Comparison of ENCODE assay signal across 17 cellular contexts in the genomic region with DNA sequence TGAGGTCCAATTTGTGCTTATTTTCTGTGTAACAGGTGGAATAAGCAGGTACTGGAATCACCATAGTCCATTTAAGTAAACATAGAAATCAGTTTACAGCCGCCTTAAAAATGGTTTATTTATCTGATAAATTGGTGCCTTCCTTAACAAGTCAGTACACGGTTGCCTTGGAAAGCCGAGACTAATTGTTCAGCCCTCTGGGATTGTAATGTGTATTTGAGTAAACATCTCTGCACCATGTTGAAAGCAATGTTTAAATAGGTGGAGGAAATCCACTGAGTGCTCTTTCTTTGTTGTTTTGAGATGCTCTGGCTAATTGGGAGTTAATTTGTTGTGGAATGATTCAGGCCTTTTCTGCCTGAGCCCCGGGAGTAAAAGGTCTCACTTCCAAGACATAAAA. TPM values are rescaled to one million over a fixed set of nuclear protein-coding genes. Genes with fewer than 3 reads are reported as not detected.
A peak's percentile ranks its signal among the peaks of the same experiment; 100 is the strongest.
DNase-seq lines count a peak whose midpoint lies in the region; ATAC-seq and TF ChIP-seq lines count a peak whose summit lies in the region.
"Had no signal": no experiment of that assay in that cellular context is flagged by ENCODE, and none has a peak within 500 bp of the region (broad histone marks: within the 10 kb centered on the region; RNA-seq: fewer than 3 reads in every experiment).

No MANE protein-coding gene starts in this region.

- H3K36me3 ChIP-seq in thoracic aorta = no peaks in the 10 kb centered on the region

- H3K9me3 ChIP-seq in thoracic aorta = peaks cover 3% of the 10 kb centered on the region

- no peak for ATAC-seq in thoracic aorta (ENCODE audit: insufficient number of reproducible peaks, low FRiP score, low read depth)
- ATAC-seq: GM23338, HCT116, Panc1, Right ventricle myocardium inferior had no signal

- peaks cover 34 to 50% of the 10 kb centered on the region in 2 donors for H3K4me1 ChIP-seq in thoracic aorta (ENCODE audit: control insufficient read depth in 1 of 2, low read depth in 2 of 2)

- TF ChIP-seq CTCF in LNCaP clone FGC (IDR thresholded peaks at IDR 0.05; ENCODE audit: control insufficient read depth, extremely low read depth, insufficient read depth) = no peak
- TF ChIP-seq CTCF in thoracic aorta (IDR thresholded peaks at IDR 0.05) = no peak

- no peak overlapping the region for H3K4me3 ChIP-seq in LNCaP clone FGC (ENCODE audit: low read depth, low read length)
- H3K4me3 ChIP-seq in thoracic aorta = no peak overlapping the region
- H3K4me3 ChIP-seq: GM23338, SK-N-MC had no signal

- DNase-seq in NCI-H2081 (lab: John Stamatoyannopoulos, UW) (peak; percentile 8 to 65), NCI-H2081 treated with DMSO at 0.1 percent for 48 hours (lab: John Stamatoyannopoulos, UW) (no peak), LNCaP clone FGC (ENCODE audit: low read depth) (peak; percentile 8), NCI-H69 (lab: John Stamatoyannopoulos, UW) (peak; percentile 69), thoracic aorta (ENCODE audit: low spot score) (no peak), DMS53 (lab: John Stamatoyannopoulos, UW) (no peak)
- DNase-seq in stimulated activated CD4-positive, alpha-beta T cell treated with anti-CD3 and anti-CD28 coated beads, Interleukin-4, amount 100 ng/mL, for 4 hours = no peak
- DNase-seq: DND-41, NCI-H446 treated with DMSO at 0.1 percent for 48 hours, NCI-H82, T1000 had no signal

- no peaks in the 10 kb centered on the region for H3K27me3 ChIP-seq in thoracic aorta (replicated peaks; ENCODE audit: insufficient read depth)

- peak overlapping the region; percentile 92 to 96 for H3K27ac ChIP-seq in thoracic aorta
- H3K27ac ChIP-seq: HL-60, SK-N-MC had no signal

RNA-seq across cellular contexts. Expression of a gene that starts 45.7 kb away (rescaled TPM):
- total RNA-seq in thoracic aorta = 100 to 1,000 TPM; 105 to 232 TPM

Comparison
In these comparisons a context has a peak if more than half of its experiments do, and no peak if none do; other contexts are left out.
1. DNase-seq: peak in NCI-H2081 (2 of 2), LNCaP clone FGC (single experiment) and NCI-H69 (single experiment); none in NCI-H2081 treated with DMSO at 0.1 percent for 48 hours (single experiment), thoracic aorta (single experiment), DMS53 (single experiment) and stimulated activated CD4-positive, alpha-beta T cell treated with anti-CD3 and anti-CD28 coated beads, Interleukin-4, amount 100 ng/mL, for 4 hours (0 of 2).